In the genomic region with DNA sequence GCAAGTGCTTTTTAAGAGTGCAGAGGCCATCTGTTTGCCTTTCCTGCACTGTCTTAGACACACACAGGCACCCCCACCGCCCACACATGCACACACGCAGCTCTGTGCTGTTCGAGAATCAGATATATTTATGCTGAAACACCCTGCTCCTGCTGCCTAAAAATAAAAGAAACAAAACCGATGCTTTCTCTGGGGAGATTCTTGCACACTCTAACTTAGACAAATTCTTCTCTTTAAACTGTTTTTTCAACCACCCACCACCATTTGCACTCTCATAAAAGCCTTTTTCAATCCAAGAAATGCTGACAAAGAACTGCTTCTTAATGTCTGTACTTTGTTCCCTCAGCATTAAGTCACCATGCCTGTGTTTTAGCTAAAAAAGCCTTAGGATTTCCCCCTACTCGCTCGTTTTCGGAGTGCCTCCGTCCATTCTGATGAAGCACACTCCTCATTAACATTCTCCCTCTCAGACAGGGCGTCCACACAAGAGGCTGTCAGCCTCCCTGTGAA, we compare ENCODE assay signal across 9 cellular contexts. TPM values are rescaled to one million over a fixed set of nuclear protein-coding genes. Genes with fewer than 3 reads are reported as not detected.
DNase-seq lines count a peak whose midpoint lies in the region; ATAC-seq, FAIRE-seq and TF ChIP-seq lines count a peak whose summit lies in the region.
"Had no signal": no experiment of that assay in that cellular context is flagged by ENCODE, and none has a peak within 500 bp of the region (broad histone marks: within the 10 kb centered on the region; RNA-seq: fewer than 3 reads in every experiment).

No MANE protein-coding gene starts in this region.

- no peaks in the 10 kb centered on the region for H3K4me1 ChIP-seq in small intestine (ENCODE audit: control insufficient read depth in 2 of 2, insufficient read depth in 1 of 2, low read depth in 1 of 2, low read length in 1 of 2)

- no peaks in the 10 kb centered on the region for H3K9me3 ChIP-seq in small intestine (ENCODE audit: control insufficient read depth, low read depth)

- no peaks in the 10 kb centered on the region for H3K36me3 Mint-ChIP-seq in T-helper 2 cell treated with Interferon-gamma antibody and Interleukin-4, amounts not matched to agents 5 μg/mL and 100 μg/mL, for 36 hours (ENCODE audit: low read depth)
- peaks cover 4% of the 10 kb centered on the region for H3K36me3 Mint-ChIP-seq in nephron progenitor cell (ENCODE audit: low read depth)
- H3K36me3 Mint-ChIP-seq in stimulated activated naive B cell treated with anti-CD40 and anti-IgM and Interleukin-4, amounts not matched to agents 10 μg/mL and 1 μg/mL and 100 μg/mL, for 72 hours: peaks cover 0 to 5% of the 10 kb centered on the region in 2 donors
- H3K36me3 Mint-ChIP-seq: memory B cell had no signal

- no peak overlapping the region for H3K27ac Mint-ChIP-seq in T-helper 2 cell treated with Interferon-gamma antibody and Interleukin-4, amounts not matched to agents 5 μg/mL and 100 μg/mL, for 36 hours
- peak overlapping the region; percentile 59 for H3K27ac Mint-ChIP-seq in nephron progenitor cell
- H3K27ac Mint-ChIP-seq in stimulated activated naive B cell treated with anti-CD40 and anti-IgM and Interleukin-4, amounts not matched to agents 10 μg/mL and 1 μg/mL and 100 μg/mL, for 72 hours: no peak overlapping the region
- H3K27ac Mint-ChIP-seq: memory B cell had no signal

- 46 to 74% (median 71%) methylated on average over 9 of the region's 9 CpGs for WGBS in small intestine, 3 donors

- TF ChIP-seq CTCF in GM12865 (IDR thresholded peaks at IDR 0.05; ENCODE audit: insufficient read depth, low read depth, low read length, missing control alignments) (no peak), nephron progenitor cell (IDR thresholded peaks at IDR 0.05) (no peak)

- peaks cover 8% of the 10 kb centered on the region for H3K27me3 Mint-ChIP-seq in T-helper 2 cell treated with Interferon-gamma antibody and Interleukin-4, amounts not matched to agents 5 μg/mL and 100 μg/mL, for 36 hours (ENCODE audit: low read depth)
- peaks cover 3% of the 10 kb centered on the region for H3K27me3 Mint-ChIP-seq in nephron progenitor cell (ENCODE audit: low read depth, poor library complexity)
- no peaks in the 10 kb centered on the region for H3K27me3 Mint-ChIP-seq in stimulated activated naive B cell treated with anti-CD40 and anti-IgM and Interleukin-4, amounts not matched to agents 10 μg/mL and 1 μg/mL and 100 μg/mL, for 72 hours
- H3K27me3 Mint-ChIP-seq: memory B cell had no signal

- no peak overlapping the region for H3K4me3 Mint-ChIP-seq in T-helper 2 cell treated with Interferon-gamma antibody and Interleukin-4, amounts not matched to agents 5 μg/mL and 100 μg/mL, for 36 hours
- H3K4me3 Mint-ChIP-seq in nephron progenitor cell: no peak overlapping the region
- H3K4me3 Mint-ChIP-seq in stimulated activated naive B cell treated with anti-CD40 and anti-IgM and Interleukin-4, amounts not matched to agents 10 μg/mL and 1 μg/mL and 100 μg/mL, for 72 hours: no peak overlapping the region
- H3K4me3 Mint-ChIP-seq: memory B cell had no signal

- no peak overlapping the region for H3K4me3 ChIP-seq in GM12865 (ENCODE audit: low read depth, low read length)
- no peak overlapping the region for H3K4me3 ChIP-seq in small intestine (ENCODE audit: low read depth in 1 of 2, low read length in 2 of 2)

- peaks cover 3% of the 10 kb centered on the region for H3K4me1 Mint-ChIP-seq in T-helper 2 cell treated with Interferon-gamma antibody and Interleukin-4, amounts not matched to agents 5 μg/mL and 100 μg/mL, for 36 hours (ENCODE audit: low read depth)
- peaks cover 32% of the 10 kb centered on the region for H3K4me1 Mint-ChIP-seq in nephron progenitor cell
- no peaks in the 10 kb centered on the region for H3K4me1 Mint-ChIP-seq in stimulated activated naive B cell treated with anti-CD40 and anti-IgM and Interleukin-4, amounts not matched to agents 10 μg/mL and 1 μg/mL and 100 μg/mL, for 72 hours
- H3K4me1 Mint-ChIP-seq: memory B cell had no signal

- H3K9me3 Mint-ChIP-seq in T-helper 2 cell treated with Interferon-gamma antibody and Interleukin-4, amounts not matched to agents 5 μg/mL and 100 μg/mL, for 36 hours: no peaks in the 10 kb centered on the region
- H3K9me3 Mint-ChIP-seq in nephron progenitor cell: no peaks in the 10 kb centered on the region
- no peaks in the 10 kb centered on the region for H3K9me3 Mint-ChIP-seq in stimulated activated naive B cell treated with anti-CD40 and anti-IgM and Interleukin-4, amounts not matched to agents 10 μg/mL and 1 μg/mL and 100 μg/mL, for 72 hours
- H3K9me3 Mint-ChIP-seq: memory B cell had no signal

- DNase-seq in GM12865 (ENCODE audit: low read depth): peak; percentile 73
- DNase-seq in T-helper 2 cell treated with Interferon-gamma antibody and Interleukin-4, amounts not matched to agents 5 μg/mL and 100 μg/mL, for 36 hours (ENCODE audit: low spot score): peak; percentile 20
- DNase-seq in nephron progenitor cell: peak; percentile 11
- no peak for DNase-seq in NCI-H748 (lab: John Stamatoyannopoulos, UW; ENCODE audit: unreplicated experiment)
- DNase-seq in NCI-H2107 treated with DMSO at 0.1 percent for 48 hours (lab: John Stamatoyannopoulos, UW; ENCODE audit: unreplicated experiment): no peak
- DNase-seq in stimulated activated naive B cell treated with anti-CD40 and anti-IgM and Interleukin-4, amounts not matched to agents 10 μg/mL and 1 μg/mL and 100 μg/mL, for 72 hours: no peak
- DNase-seq in small intestine: no peak

- H3K36me3 ChIP-seq in small intestine (ENCODE audit: control insufficient read depth in 2 of 2, insufficient read depth in 2 of 2, low read length in 2 of 2): peaks cover 0 to 2% of the 10 kb centered on the region in 2 donors

- H3K27me3 ChIP-seq in small intestine (ENCODE audit: control insufficient read depth in 2 of 2, insufficient read depth in 2 of 2, low read length in 2 of 2): no peaks in the 10 kb centered on the region

- no peak overlapping the region for H3K27ac ChIP-seq in small intestine (ENCODE audit: low read depth in 1 of 2, low read length in 1 of 2)

- peak; percentile 72 for ATAC-seq in GM21515 (IDR thresholded peaks at IDR 0.05; ENCODE audit: unreplicated experiment)
- ATAC-seq in stimulated activated naive B cell treated with anti-CD40 and anti-IgM and Interleukin-4, amounts not matched to agents 10 μg/mL and 1 μg/mL and 100 μg/mL, for 72 hours (replicated peaks): no peak

- FAIRE-seq in small intestine (lab: Jason Lieb, UNC): no peak

RNA-seq across cellular contexts. Expression of gene SLC12A8, which starts 26.2 kb away (rescaled TPM):
- polyA plus RNA-seq in small intestine: 1 to 10 TPM in 2 of 3 donors, under 1 TPM in 1; 0.81 to 7.5 (median 2.2) TPM

Comparison
In these comparisons a context has a peak if more than half of its experiments do, and no peak if none do; other contexts are left out.
1. DNase-seq: peak in GM12865 (single experiment), T-helper 2 cell treated with Interferon-gamma antibody and Interleukin-4, amounts not matched to agents 5 μg/mL and 100 μg/mL, for 36 hours (single experiment) and nephron progenitor cell (single experiment); none in NCI-H748 (single experiment), NCI-H2107 treated with DMSO at 0.1 percent for 48 hours (single experiment), stimulated activated naive B cell treated with anti-CD40 and anti-IgM and Interleukin-4, amounts not matched to agents 10 μg/mL and 1 μg/mL and 100 μg/mL, for 72 hours (single experiment) and small intestine (single experiment).